In genomic region chr1:113657556-113658063, GRCh38 we compare ENCODE assay signal across 22 cellular contexts.
DNase-seq lines count a peak whose midpoint lies in the region; ATAC-seq and TF ChIP-seq lines count a peak whose summit lies in the region.
"Had no signal": no experiment of that assay in that cellular context is flagged by ENCODE, and none has a peak within 500 bp of the region (broad histone marks: within the 10 kb centered on the region; RNA-seq: fewer than 3 reads in every experiment).

No MANE protein-coding gene starts in this region.

- no peak for TF ChIP-seq CTCF in GM12865 (IDR thresholded peaks at IDR 0.05; ENCODE audit: insufficient read depth, low read depth, low read length, missing control alignments)
- no peak for TF ChIP-seq CTCF in HEK293 (tag by site-specific recombination; IDR thresholded peaks at IDR 0.05)
- TF ChIP-seq CTCF in progenitor cell of endocrine pancreas (IDR thresholded peaks at IDR 0.05; ENCODE audit: unreplicated experiment), result no peak

- H3K36me3 ChIP-seq in HEK293 (ENCODE audit: control insufficient read depth in 2 of 2, insufficient read depth in 1 of 2, low read length in 2 of 2), result no peaks in the 10 kb centered on the region

- ATAC-seq in GM21381 (IDR thresholded peaks at IDR 0.05; ENCODE audit: unreplicated experiment), result no peak
- ATAC-seq: Panc1 had no signal

- H3K27me3 Mint-ChIP-seq in progenitor cell of endocrine pancreas, result no peaks in the 10 kb centered on the region
- H3K27me3 Mint-ChIP-seq: CD8-positive, alpha-beta memory T cell had no signal

- no peak overlapping the region for H3K4me3 Mint-ChIP-seq in progenitor cell of endocrine pancreas (ENCODE audit: low read depth)
- H3K4me3 Mint-ChIP-seq: CD8-positive, alpha-beta memory T cell; H9 had no signal

- DNase-seq in GM12865 (ENCODE audit: low read depth) (peak; percentile 13), caudate nucleus (lab: John Stamatoyannopoulos, UW) (no peak), progenitor cell of endocrine pancreas (ENCODE audit: low spot score, unreplicated experiment) (no peak), SIG-M5 (lab: John Stamatoyannopoulos, UW) (no peak)
- no peak for DNase-seq in central memory CD4-positive, alpha-beta T cell
- DNase-seq: ACHN; CD8-positive, alpha-beta memory T cell; DMS79; H9; IMR-90; Karpas-422; MG63; NCI-H1092 treated with DMSO at 0.1 percent for 48 hours; NCI-H146; NCI-H2029 treated with DMSO at 0.1 percent for 48 hours; NCI-H2171; NCI-H446; NCI-H526 treated with DMSO at 0.1 percent for 48 hours had no signal

- H3K27ac Mint-ChIP-seq in progenitor cell of endocrine pancreas, result peak overlapping the region; percentile 76
- H3K27ac Mint-ChIP-seq: CD8-positive, alpha-beta memory T cell; H9 had no signal

- no peaks in the 10 kb centered on the region for H3K9me3 Mint-ChIP-seq in progenitor cell of endocrine pancreas (ENCODE audit: low read depth)
- H3K9me3 Mint-ChIP-seq: CD8-positive, alpha-beta memory T cell; H9 had no signal

- no peaks in the 10 kb centered on the region for H3K36me3 Mint-ChIP-seq in progenitor cell of endocrine pancreas (ENCODE audit: insufficient read depth)

- POLR2A ChIA-PET in HEK293 (lab: Yijun Ruan, JAX), result no interaction called here

- no peak overlapping the region for H3K4me3 ChIP-seq in GM12865 (ENCODE audit: low read depth, low read length)
- H3K4me3 ChIP-seq in HEK293 (ENCODE audit: low read depth, low read length), result no peak overlapping the region
- H3K4me3 ChIP-seq: MG63, SK-N-MC had no signal

- CTCF ChIA-PET in HEK293 (lab: Yijun Ruan, JAX), result interaction anchor here (1.1 kb wide), 1 partner anchor 585 kb away, joined by 3 read pairs; the partner anchor contains the start of gene LRIG2

- H3K27ac ChIP-seq in HEK293 (ENCODE audit: extremely low read depth, low read depth, low read length) (no peak overlapping the region), caudate nucleus (ENCODE audit: low read depth, low read length) (peak overlapping the region; percentile 58)
- H3K27ac ChIP-seq: SK-N-MC had no signal

- H3K4me1 Mint-ChIP-seq in progenitor cell of endocrine pancreas (ENCODE audit: low read depth), result peaks cover 30% of the 10 kb centered on the region
- H3K4me1 Mint-ChIP-seq: CD8-positive, alpha-beta memory T cell; H9 had no signal

- H3K9me3 ChIP-seq in HEK293 (ENCODE audit: control insufficient read depth, insufficient read depth, low read depth, low read length), result no peaks in the 10 kb centered on the region
- H3K9me3 ChIP-seq: MG63 had no signal

- no peaks in the 10 kb centered on the region for H3K4me1 ChIP-seq in HEK293 (ENCODE audit: control insufficient read depth, insufficient read depth, low read length)

TF ChIP-seq in HEK293, 187 proteins besides CTCF, POLR2A, EP300 and RAD21:
- TF ChIP-seq ZBTB17 (tag by site-specific recombination; IDR thresholded peaks at IDR 0.05) (0 out of 2 replicates have a peak, but pooled peaks have one; percentile 17), ZNF660 (tag by site-specific recombination; IDR thresholded peaks at IDR 0.05) (no peak), ZNF768 (tag by site-specific recombination; IDR thresholded peaks at IDR 0.05) (no peak), ZFP41 (tag by site-specific recombination; IDR thresholded peaks at IDR 0.05; ENCODE audit: borderline replicate concordance) (no peak), ZIC2 (tag by site-specific recombination; IDR thresholded peaks at IDR 0.05) (no peak), PRDM1 (tag by site-specific recombination; IDR thresholded peaks at IDR 0.05) (no peak)
